Comparison of ENCODE assay signal across 20 cellular contexts in the genomic region with DNA sequence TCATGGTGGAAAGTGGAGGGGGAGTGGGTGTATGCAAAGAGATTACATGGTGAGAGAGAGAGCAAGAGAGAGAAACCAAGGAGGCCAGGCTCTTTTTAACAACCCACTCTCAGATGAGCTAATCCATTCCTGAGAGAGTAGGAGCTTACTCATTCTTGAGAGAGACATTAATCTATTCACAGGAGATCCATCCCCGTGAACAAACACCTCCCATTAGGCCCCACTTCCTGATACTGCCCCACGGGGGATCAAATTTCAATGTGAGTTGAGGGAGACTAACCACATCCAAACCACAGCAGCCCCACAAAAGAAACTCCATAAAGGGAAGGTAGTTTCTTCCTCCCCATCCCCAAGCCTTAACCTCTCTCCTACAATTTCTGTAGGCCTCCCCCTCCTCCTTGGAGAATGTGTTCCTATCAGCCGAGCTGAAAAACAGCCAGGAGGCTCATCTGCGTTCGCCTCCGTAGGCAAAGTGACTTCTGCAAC.
DNase-seq lines count a peak whose midpoint lies in the region; ATAC-seq, FAIRE-seq and TF ChIP-seq lines count a peak whose summit lies in the region.
"Had no signal": no experiment of that assay in that cellular context is flagged by ENCODE, and none has a peak within 500 bp of the region (broad histone marks: within the 10 kb centered on the region; RNA-seq: fewer than 3 reads in every experiment).

No MANE protein-coding gene starts in this region.

- DNase-seq in GDM1 (lab: John Stamatoyannopoulos, UW), result peak; percentile 8
- DNase-seq in astrocyte (ENCODE audit: low read depth), result no peak
- DNase-seq in neural crest cell (ENCODE audit: low read depth, low spot score), result no peak
- DNase-seq in stimulated activated naive CD4-positive, alpha-beta T cell treated with Interleukin-2 at 50 U/mL for 16 hours (lab: John Stamatoyannopoulos, UW), result no peak
- no peak for DNase-seq in hepatocyte (ENCODE audit: low spot score)
- DNase-seq: activated CD4-positive, alpha-beta T cell treated with anti-CD3 and anti-CD28 coated beads, Interleukin-2, amount 50 U/mL, for 4 hours; activated naive CD4-positive, alpha-beta T cell treated with Interleukin-2 at 50 U/mL for 16 hours; AML-193; Caco-2; colonic mucosa; Kasumi-1; left colon; NCI-H1105 treated with DMSO at 0.1 percent for 48 hours; SHP77 treated with DMSO at 0.1 percent for 48 hours; stimulated activated CD4-positive, alpha-beta T cell treated with anti-CD3 and anti-CD28 coated beads, Interleukin-1b, Interleukin-23, amount 100 ng/mL, for 48 hours; substantia nigra; T-helper 1 cell had no signal

- H3K4me1 Mint-ChIP-seq in astrocyte (ENCODE audit: low read depth, unreplicated experiment), result peaks cover 28% of the 10 kb centered on the region
- peaks cover 13% of the 10 kb centered on the region for H3K4me1 Mint-ChIP-seq in neural crest cell

- no peaks in the 10 kb centered on the region for H3K36me3 ChIP-seq in Loucy (ENCODE audit: insufficient read depth, low read length)
- no peaks in the 10 kb centered on the region for H3K36me3 ChIP-seq in astrocyte (ENCODE audit: insufficient read depth, low read length)
- no peaks in the 10 kb centered on the region for H3K36me3 ChIP-seq in hepatocyte (replicated peaks; ENCODE audit: insufficient read depth, low read depth)
- H3K36me3 ChIP-seq: colonic mucosa had no signal

- H3K27me3 ChIP-seq in Loucy (ENCODE audit: insufficient read depth, low read length, poor library complexity, severe bottlenecking), result no peaks in the 10 kb centered on the region
- no peaks in the 10 kb centered on the region for H3K27me3 ChIP-seq in astrocyte (ENCODE audit: insufficient read depth, low read length)
- no peaks in the 10 kb centered on the region for H3K27me3 ChIP-seq in hepatocyte
- H3K27me3 ChIP-seq: colonic mucosa had no signal

- no peaks in the 10 kb centered on the region for H3K79me2 ChIP-seq in Loucy (ENCODE audit: insufficient read depth, low read length)
- H3K79me2 ChIP-seq in astrocyte (ENCODE audit: insufficient read depth, low read length), result no peaks in the 10 kb centered on the region
- no peaks in the 10 kb centered on the region for H3K79me2 ChIP-seq in hepatocyte

- H3K27ac ChIP-seq in astrocyte (ENCODE audit: low read depth, low read length), result no peak overlapping the region
- H3K27ac ChIP-seq in hepatocyte, result no peak overlapping the region
- H3K27ac ChIP-seq: colonic mucosa had no signal

- H4K20me1 ChIP-seq in Loucy (ENCODE audit: insufficient read depth, low read length, poor library complexity, severe bottlenecking) (no peaks in the 10 kb centered on the region), astrocyte (ENCODE audit: insufficient read depth, low read length) (no peaks in the 10 kb centered on the region), hepatocyte (ENCODE audit: insufficient read depth, poor library complexity, severe bottlenecking) (no peaks in the 10 kb centered on the region)

- H3K36me3 Mint-ChIP-seq in astrocyte (ENCODE audit: low read depth, unreplicated experiment) (no peaks in the 10 kb centered on the region), neural crest cell (ENCODE audit: low read depth) (peaks cover 2% of the 10 kb centered on the region)

- no peak for TF ChIP-seq CTCF in Loucy (conservative IDR thresholded peaks at IDR 0.05; ENCODE audit: low read length)
- no peak for TF ChIP-seq CTCF in astrocyte (IDR thresholded peaks at IDR 0.05; ENCODE audit: insufficient read depth, low read depth, low read length)
- TF ChIP-seq CTCF in neural crest cell (conservative IDR thresholded peaks at IDR 0.05), result no peak
- TF ChIP-seq CTCF in hepatocyte (IDR thresholded peaks at IDR 0.05; ENCODE audit: poor library complexity), result no peak

- H3K4me1 ChIP-seq in Loucy (ENCODE audit: insufficient read depth, low read length, poor library complexity, severe bottlenecking) (peaks cover 30% of the 10 kb centered on the region), astrocyte (ENCODE audit: insufficient read depth, low read length) (no peaks in the 10 kb centered on the region), hepatocyte (ENCODE audit: insufficient read depth) (no peaks in the 10 kb centered on the region)
- H3K4me1 ChIP-seq: Caco-2, colonic mucosa had no signal

- H3K27ac Mint-ChIP-seq in astrocyte (ENCODE audit: unreplicated experiment) (peak overlapping the region; percentile 91), neural crest cell (ENCODE audit: unreplicated experiment) (peak overlapping the region; percentile 58)

- H3K4me3 Mint-ChIP-seq in astrocyte (ENCODE audit: unreplicated experiment), result no peak overlapping the region
- no peak overlapping the region for H3K4me3 Mint-ChIP-seq in neural crest cell

- H3K9me3 ChIP-seq in Loucy (ENCODE audit: insufficient read depth, low read depth, low read length), result no peaks in the 10 kb centered on the region
- peaks cover 4% of the 10 kb centered on the region for H3K9me3 ChIP-seq in astrocyte (ENCODE audit: insufficient read depth, low read depth, low read length)
- no peaks in the 10 kb centered on the region for H3K9me3 ChIP-seq in hepatocyte (ENCODE audit: low read depth)
- H3K9me3 ChIP-seq: Caco-2, colonic mucosa had no signal

- no peak for FAIRE-seq in astrocyte (lab: Jason Lieb, UNC)
- FAIRE-seq: G401.6 had no signal

- ATAC-seq in HG03520 (IDR thresholded peaks at IDR 0.05; ENCODE audit: unreplicated experiment), result no peak
- ATAC-seq: left colon had no signal

- no peaks in the 10 kb centered on the region for H3K9me2 ChIP-seq in Loucy (replicated peaks; ENCODE audit: low read depth, low read length)
- H3K9me2 ChIP-seq in hepatocyte (replicated peaks; ENCODE audit: insufficient read depth), result no peaks in the 10 kb centered on the region

- H3K9me3 Mint-ChIP-seq in astrocyte (ENCODE audit: unreplicated experiment) (peaks cover 9% of the 10 kb centered on the region), neural crest cell (peaks cover 12% of the 10 kb centered on the region)

- no peaks in the 10 kb centered on the region for H3F3A ChIP-seq in Loucy (ENCODE audit: low read depth)

- no peaks in the 10 kb centered on the region for H3K27me3 Mint-ChIP-seq in astrocyte (ENCODE audit: low read depth, unreplicated experiment)
- H3K27me3 Mint-ChIP-seq in neural crest cell (ENCODE audit: low read depth), result peaks cover 1% of the 10 kb centered on the region

- no peak overlapping the region for H3K9ac ChIP-seq in Loucy (ENCODE audit: low read depth, low read length, poor library complexity, severe bottlenecking)
- H3K9ac ChIP-seq in astrocyte (ENCODE audit: low read length), result no peak overlapping the region

- H2AFZ ChIP-seq in Loucy (ENCODE audit: low read length) (no peak overlapping the region), astrocyte (ENCODE audit: low read depth, low read length) (no peak overlapping the region), hepatocyte (no peak overlapping the region)

- peak overlapping the region; percentile 52 for H3K4me2 ChIP-seq in Loucy (ENCODE audit: low read depth, low read length, poor library complexity, severe bottlenecking)
- H3K4me2 ChIP-seq in astrocyte (ENCODE audit: low read length), result no peak overlapping the region
- no peak overlapping the region for H3K4me2 ChIP-seq in hepatocyte

- H3K4me3 ChIP-seq in Loucy (ENCODE audit: low read length, poor library complexity, severe bottlenecking) (peak overlapping the region; percentile 7), astrocyte (ENCODE audit: insufficient read depth, low read depth, low read length) (no peak overlapping the region), hepatocyte (no peak overlapping the region)
- H3K4me3 ChIP-seq: colonic mucosa had no signal

- WGBS in hepatocyte (ENCODE audit: low lambda C conversion rate, missing lambda C conversion rate), result 36% methylated on average over 6 of the region's 6 CpGs
